In the genomic region with DNA sequence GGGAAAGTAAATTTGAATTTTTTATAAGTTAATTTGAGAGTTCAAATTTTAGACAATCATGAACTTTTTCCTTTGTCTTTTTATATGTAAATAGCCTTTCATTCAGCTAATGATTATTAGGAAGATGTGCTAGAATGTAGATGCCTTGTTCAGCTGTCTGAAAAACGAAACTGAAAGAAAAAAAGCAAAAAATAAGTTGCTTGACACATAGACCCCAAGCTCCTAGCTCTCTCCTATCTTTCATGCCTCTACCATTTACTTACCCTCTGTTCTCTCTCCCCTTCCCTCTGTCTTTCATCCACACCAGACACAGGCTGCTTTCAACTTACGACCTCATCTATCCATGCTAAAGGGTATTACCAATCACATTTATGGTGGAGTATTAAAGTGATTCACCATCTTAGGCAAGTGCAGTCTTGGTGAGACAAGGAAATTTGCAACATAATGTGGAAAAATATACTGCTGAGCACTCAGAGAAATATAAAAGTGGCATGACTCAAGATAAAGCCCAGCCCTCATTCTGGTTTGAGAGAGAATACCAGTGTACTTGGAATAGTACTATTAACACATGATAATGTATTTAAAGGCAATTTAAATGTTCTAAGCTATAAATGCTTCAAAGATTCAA, we compare ENCODE assay signal across 25 cellular contexts.
DNase-seq lines count a peak whose midpoint lies in the region; ATAC-seq and TF ChIP-seq lines count a peak whose summit lies in the region.
"Had no signal": no experiment of that assay in that cellular context is flagged by ENCODE, and none has a peak within 500 bp of the region (broad histone marks: within the 10 kb centered on the region; RNA-seq: fewer than 3 reads in every experiment).

No MANE protein-coding gene starts in this region.

- H3K36me3 Mint-ChIP-seq in activated CD8-positive, alpha-beta T cell treated with anti-CD3 and anti-CD28 coated beads, Interleukin-2, amount 10 ng/mL, durations not matched to agents 7 days and 5 days (ENCODE audit: low read depth): no peaks in the 10 kb centered on the region
- H3K36me3 Mint-ChIP-seq in activated CD8-positive, alpha-beta T cell treated with anti-CD3 and anti-CD28 coated beads for 36 hours (ENCODE audit: low read depth): no peaks in the 10 kb centered on the region
- H3K36me3 Mint-ChIP-seq in immature natural killer cell: no peaks in the 10 kb centered on the region
- H3K36me3 Mint-ChIP-seq: activated naive CD4-positive, alpha-beta T cell treated with anti-CD3 and anti-CD28 coated beads, Interleukin-2, amount 10 ng/mL, durations not matched to agents 7 days and 5 days; stimulated activated effector memory CD8-positive, alpha-beta T cell treated with anti-CD3 and anti-CD28 coated beads, Interleukin-12 subunit alpha, Interleukin-12 subunit beta, amount 100 ng/mL, for 72 hours had no signal

- H3K27ac Mint-ChIP-seq in activated CD8-positive, alpha-beta T cell treated with anti-CD3 and anti-CD28 coated beads, Interleukin-2, amount 10 ng/mL, durations not matched to agents 7 days and 5 days: peak overlapping the region; percentile 34
- H3K27ac Mint-ChIP-seq in activated CD8-positive, alpha-beta T cell treated with anti-CD3 and anti-CD28 coated beads for 36 hours: no peak overlapping the region
- peak overlapping the region in 3 of 6 donors; percentile 2 to 43 (median 26) for H3K27ac Mint-ChIP-seq in immature natural killer cell
- H3K27ac Mint-ChIP-seq: activated naive CD4-positive, alpha-beta T cell treated with anti-CD3 and anti-CD28 coated beads, Interleukin-2, amount 10 ng/mL, durations not matched to agents 7 days and 5 days; CD4-positive, alpha-beta T cell; stimulated activated effector memory CD8-positive, alpha-beta T cell treated with anti-CD3 and anti-CD28 coated beads, Interleukin-12 subunit alpha, Interleukin-12 subunit beta, amount 100 ng/mL, for 72 hours had no signal

- H3K4me3 ChIP-seq in transverse colon: no peak overlapping the region
- H3K4me3 ChIP-seq in SJCRH30: no peak overlapping the region
- H3K4me3 ChIP-seq: dorsolateral prefrontal cortex, left ventricle myocardium inferior, right atrium auricular region had no signal

- no peak for TF ChIP-seq EP300 in transverse colon (IDR thresholded peaks at IDR 0.05; ENCODE audit: low read depth)

- CTCF ChIA-PET in activated CD8-positive, alpha-beta T cell treated with anti-CD3 and anti-CD28 coated beads, Interleukin-2, amount 10 ng/mL, durations not matched to agents 7 days and 5 days (lab: Charles Lee): interaction anchor here (1.0 to 1.2 kb wide), 2 partner anchors 11 to 270 kb away, joined by 3 to 5 read pairs; no protein-coding TSS in a partner anchor
- CTCF ChIA-PET in activated CD8-positive, alpha-beta T cell treated with anti-CD3 and anti-CD28 coated beads for 36 hours (lab: Charles Lee): interaction anchor here (1.2 to 2.1 kb wide), 2 partner anchors 11 to 282 kb away, joined by 4 to 11 read pairs; no protein-coding TSS in a partner anchor

- in situ Hi-C loops in transverse colon (cut with MboI; ENCODE audit: low pct_ligation_motif_present in 1 of 4, low pct_unique_long_range_greater_than_20kb in 1 of 4, low sequenced_read_pairs in 3 of 4): no loop called here

- H3K36me3 ChIP-seq in transverse colon: no peaks in the 10 kb centered on the region
- H3K36me3 ChIP-seq in SJCRH30: no peaks in the 10 kb centered on the region
- H3K36me3 ChIP-seq: left ventricle myocardium inferior, right atrium auricular region had no signal

- peaks cover 0 to 3% (median 0%) of the 10 kb centered on the region in 4 donors for H3K4me1 ChIP-seq in transverse colon
- H3K4me1 ChIP-seq in SJCRH30: no peaks in the 10 kb centered on the region
- H3K4me1 ChIP-seq: left ventricle myocardium inferior, right atrium auricular region had no signal

- H3K9me3 Mint-ChIP-seq in activated CD8-positive, alpha-beta T cell treated with anti-CD3 and anti-CD28 coated beads, Interleukin-2, amount 10 ng/mL, durations not matched to agents 7 days and 5 days (ENCODE audit: insufficient read depth): no peaks in the 10 kb centered on the region
- no peaks in the 10 kb centered on the region for H3K9me3 Mint-ChIP-seq in activated CD8-positive, alpha-beta T cell treated with anti-CD3 and anti-CD28 coated beads for 36 hours
- H3K9me3 Mint-ChIP-seq in immature natural killer cell: peaks cover 0 to 1% (median 0%) of the 10 kb centered on the region in 6 donors
- H3K9me3 Mint-ChIP-seq: activated naive CD4-positive, alpha-beta T cell treated with anti-CD3 and anti-CD28 coated beads, Interleukin-2, amount 10 ng/mL, durations not matched to agents 7 days and 5 days; CD4-positive, alpha-beta T cell; stimulated activated effector memory CD8-positive, alpha-beta T cell treated with anti-CD3 and anti-CD28 coated beads, Interleukin-12 subunit alpha, Interleukin-12 subunit beta, amount 100 ng/mL, for 72 hours had no signal

- intact Hi-C loops in activated CD8-positive, alpha-beta T cell treated with anti-CD3 and anti-CD28 coated beads for 36 hours (cut with micrococcal nuclease): no loop called here
- intact Hi-C loops in transverse colon (cut with DNase I; ENCODE audit: low total_unique reads): no loop called here

- TF ChIP-seq POLR2A in transverse colon (IDR thresholded peaks at IDR 0.05): no peak

- DNase-seq in activated CD8-positive, alpha-beta T cell treated with anti-CD3 and anti-CD28 coated beads, Interleukin-2, amount 10 ng/mL, durations not matched to agents 7 days and 5 days: no peak
- no peak for DNase-seq in activated CD8-positive, alpha-beta T cell treated with anti-CD3 and anti-CD28 coated beads for 36 hours
- DNase-seq in ELR (ENCODE audit: low read depth) (peak; percentile 40), OCI-M1 (lab: John Stamatoyannopoulos, UW) (peak; percentile 72), immature natural killer cell (no peak), transverse colon (no peak), SJCRH30 (no peak)
- DNase-seq in stimulated activated CD4-positive, alpha-beta T cell treated with anti-CD3 and anti-CD28 coated beads, Interleukin-15, amount 100 ng/mL, for 24 hours: no peak
- DNase-seq: activated naive CD4-positive, alpha-beta T cell treated with anti-CD3 and anti-CD28 coated beads, Interleukin-2, amount 10 ng/mL, durations not matched to agents 7 days and 5 days; activated T-cell treated with anti-CD3 and anti-CD28 coated beads for 4 hours; CD4-positive, alpha-beta T cell; dorsolateral prefrontal cortex; erythroblast; glutamatergic neuron; HCEC 1CT; KBM-7; left ventricle myocardium inferior; NCI-H1092 treated with DMSO at 0.1 percent for 48 hours; NCI-H524; nucleus accumbens; SHP77 treated with DMSO at 0.1 percent for 48 hours; trophoblast cell had no signal

- no peak overlapping the region for H3K4me3 Mint-ChIP-seq in activated CD8-positive, alpha-beta T cell treated with anti-CD3 and anti-CD28 coated beads, Interleukin-2, amount 10 ng/mL, durations not matched to agents 7 days and 5 days
- H3K4me3 Mint-ChIP-seq in activated CD8-positive, alpha-beta T cell treated with anti-CD3 and anti-CD28 coated beads for 36 hours: no peak overlapping the region
- peak overlapping the region in 4 of 5 donors; percentile 22 to 51 (median 43) for H3K4me3 Mint-ChIP-seq in immature natural killer cell
- H3K4me3 Mint-ChIP-seq: activated naive CD4-positive, alpha-beta T cell treated with anti-CD3 and anti-CD28 coated beads, Interleukin-2, amount 10 ng/mL, durations not matched to agents 7 days and 5 days; CD4-positive, alpha-beta T cell; stimulated activated effector memory CD8-positive, alpha-beta T cell treated with anti-CD3 and anti-CD28 coated beads, Interleukin-12 subunit alpha, Interleukin-12 subunit beta, amount 100 ng/mL, for 72 hours had no signal

- TF ChIP-seq CTCF in activated CD8-positive, alpha-beta T cell treated with anti-CD3 and anti-CD28 coated beads for 36 hours (IDR thresholded peaks at IDR 0.05): no peak
- TF ChIP-seq CTCF in transverse colon (IDR thresholded peaks at IDR 0.05): no peak

- H3K27me3 Mint-ChIP-seq in activated CD8-positive, alpha-beta T cell treated with anti-CD3 and anti-CD28 coated beads, Interleukin-2, amount 10 ng/mL, durations not matched to agents 7 days and 5 days (ENCODE audit: low read depth): peaks cover 2% of the 10 kb centered on the region
- no peaks in the 10 kb centered on the region for H3K27me3 Mint-ChIP-seq in activated CD8-positive, alpha-beta T cell treated with anti-CD3 and anti-CD28 coated beads for 36 hours
- peaks cover 0 to 2% (median 1%) of the 10 kb centered on the region in 3 donors for H3K27me3 Mint-ChIP-seq in immature natural killer cell (ENCODE audit: low read depth in 3 of 3)
- H3K27me3 Mint-ChIP-seq: activated naive CD4-positive, alpha-beta T cell treated with anti-CD3 and anti-CD28 coated beads, Interleukin-2, amount 10 ng/mL, durations not matched to agents 7 days and 5 days; CD4-positive, alpha-beta T cell had no signal

- H3K27ac ChIP-seq in transverse colon (no peak overlapping the region), SJCRH30 (no peak overlapping the region)
- H3K27ac ChIP-seq: dorsolateral prefrontal cortex, left ventricle myocardium inferior, right atrium auricular region had no signal

- H3K9me3 ChIP-seq in transverse colon (no peaks in the 10 kb centered on the region), SJCRH30 (replicated peaks) (no peaks in the 10 kb centered on the region)
- H3K9me3 ChIP-seq: left ventricle myocardium inferior, right atrium auricular region had no signal

- no peak for ATAC-seq in activated CD8-positive, alpha-beta T cell treated with anti-CD3 and anti-CD28 coated beads, Interleukin-2, amount 10 ng/mL, durations not matched to agents 7 days and 5 days
- no peak for ATAC-seq in activated CD8-positive, alpha-beta T cell treated with anti-CD3 and anti-CD28 coated beads for 36 hours
- ATAC-seq: activated CD4-positive, CD25-positive, alpha-beta regulatory T cell treated with anti-CD3 and anti-CD28 coated beads, Interleukin-2, amount 50 U/mL, for 24 hours; stimulated activated effector memory CD8-positive, alpha-beta T cell treated with anti-CD3 and anti-CD28 coated beads, Interleukin-12 subunit alpha, Interleukin-12 subunit beta, amount 100 ng/mL, for 72 hours had no signal

- WGBS in transverse colon (ENCODE audit: low coverage in 1 of 2), 2 donors: 56 to 61% methylated on average over 2 of the region's 2 CpGs

- H3K4me1 Mint-ChIP-seq in activated CD8-positive, alpha-beta T cell treated with anti-CD3 and anti-CD28 coated beads, Interleukin-2, amount 10 ng/mL, durations not matched to agents 7 days and 5 days (ENCODE audit: low read depth): peaks cover 4% of the 10 kb centered on the region
- H3K4me1 Mint-ChIP-seq in activated CD8-positive, alpha-beta T cell treated with anti-CD3 and anti-CD28 coated beads for 36 hours (ENCODE audit: low read depth): peaks cover 3% of the 10 kb centered on the region
- H3K4me1 Mint-ChIP-seq in immature natural killer cell: peaks cover 3 to 9% of the 10 kb centered on the region in 2 donors

- H3K27me3 ChIP-seq in transverse colon (no peaks in the 10 kb centered on the region), SJCRH30 (no peaks in the 10 kb centered on the region)
- H3K27me3 ChIP-seq: right atrium auricular region had no signal

- POLR2A ChIA-PET in activated CD8-positive, alpha-beta T cell treated with anti-CD3 and anti-CD28 coated beads, Interleukin-2, amount 10 ng/mL, durations not matched to agents 7 days and 5 days (lab: Charles Lee): no interaction called here
- POLR2A ChIA-PET in activated CD8-positive, alpha-beta T cell treated with anti-CD3 and anti-CD28 coated beads for 36 hours (lab: Charles Lee): no interaction called here

Comparison
In these comparisons a context has a peak if more than half of its experiments do, and no peak if none do; other contexts are left out.
1. DNase-seq: peak in ELR (single experiment) and OCI-M1 (single experiment); none in activated CD8-positive, alpha-beta T cell treated with anti-CD3 and anti-CD28 coated beads, Interleukin-2, amount 10 ng/mL, durations not matched to agents 7 days and 5 days (single experiment), activated CD8-positive, alpha-beta T cell treated with anti-CD3 and anti-CD28 coated beads for 36 hours (single experiment), immature natural killer cell (0 of 3), transverse colon (single experiment), stimulated activated CD4-positive, alpha-beta T cell treated with anti-CD3 and anti-CD28 coated beads, Interleukin-15, amount 100 ng/mL, for 24 hours (single experiment) and SJCRH30 (0 of 2).
2. H3K4me3 Mint-ChIP-seq: peak in immature natural killer cell (4 of 5); none in activated CD8-positive, alpha-beta T cell treated with anti-CD3 and anti-CD28 coated beads, Interleukin-2, amount 10 ng/mL, durations not matched to agents 7 days and 5 days (single experiment) and activated CD8-positive, alpha-beta T cell treated with anti-CD3 and anti-CD28 coated beads for 36 hours (single experiment).